In genomic region chr7:24049296-24049695, GRCh38 we compare ENCODE assay signal across 21 cellular contexts.
"Had no signal": no experiment of that assay in that cellular context is flagged by ENCODE, and none has a peak within 500 bp of the region (broad histone marks: within the 10 kb centered on the region; RNA-seq: fewer than 3 reads in every experiment).

No MANE protein-coding gene starts in this region.

- H3K4me1 ChIP-seq: left lung, lower lobe of right lung, pancreas, prostate gland, spleen, tibial nerve, uterus had no signal

- H3K27ac ChIP-seq: left lung, lower lobe of right lung, pancreas, prostate gland, spleen, tibial nerve, uterus had no signal

- H3K4me3 ChIP-seq: left lung, lower lobe of right lung, pancreas, prostate gland, spleen, tibial nerve, uterus had no signal

- H3K9me3 ChIP-seq: left lung, lower lobe of right lung, pancreas, prostate gland, spleen, tibial nerve, uterus had no signal

- H3K27me3 ChIP-seq: left lung, tibial nerve, uterus had no signal

- DNase-seq: hippocampal formation; immature natural killer cell; kidney; left colon; left lung; lower lobe of right lung; mammary epithelial cell; mesenchymal stem cell; naive thymus-derived CD8-positive, alpha-beta T cell; nucleus accumbens; pancreas; posterior cingulate gyrus; retina; right cardiac atrium; small intestine; spleen; stimulated activated CD4-positive, alpha-beta T cell treated with anti-CD3 and anti-CD28 coated beads, Interleukin-4, amount 100 ng/mL, for 24 hours; stimulated activated naive CD4-positive, alpha-beta T cell; uterus had no signal

- H3K36me3 ChIP-seq: left lung, lower lobe of right lung, pancreas, prostate gland, spleen, tibial nerve, uterus had no signal
